ENCODE assay signal across 1 cellular context in the genomic region with DNA sequence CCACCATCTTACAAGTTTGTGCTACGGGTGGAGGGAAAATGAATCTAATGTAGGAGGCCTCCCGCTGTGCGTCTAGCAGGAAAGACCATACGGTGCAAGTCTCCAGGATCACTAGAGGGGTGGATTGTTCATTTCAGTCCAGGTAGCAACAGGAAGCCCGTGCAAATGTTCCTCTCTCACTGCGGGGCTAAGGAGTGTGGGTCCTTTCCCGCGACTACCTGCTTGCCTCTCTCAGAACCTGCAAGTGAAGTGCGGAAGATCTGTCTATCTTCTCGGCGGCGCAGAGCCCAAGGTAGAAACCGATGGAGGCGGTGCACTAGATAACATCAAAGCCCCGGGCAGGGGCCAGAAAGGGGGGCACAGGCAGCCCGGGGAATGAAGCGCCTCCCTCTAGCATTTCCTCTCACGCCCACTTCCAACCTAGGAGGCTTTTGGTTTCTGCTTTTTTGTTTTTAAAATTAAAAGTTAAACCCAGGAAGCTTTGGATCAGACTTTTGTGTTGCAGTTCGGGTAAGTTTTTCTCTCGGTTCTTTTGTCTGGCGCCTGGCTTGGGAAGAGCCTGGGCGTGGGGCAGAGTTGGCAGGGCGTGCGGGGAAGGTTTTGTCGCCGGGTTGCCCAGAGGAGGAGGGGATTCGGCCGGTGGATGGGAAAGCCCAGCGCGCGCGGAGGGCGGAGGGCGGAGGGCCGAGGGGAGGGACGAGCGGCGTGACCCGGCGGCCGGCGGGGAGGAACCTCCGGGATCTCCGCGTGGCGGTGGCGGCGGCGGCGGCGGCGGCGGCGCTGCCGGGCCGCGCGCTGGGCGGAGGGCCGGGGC.
TF ChIP-seq lines count a peak whose summit lies in the region.

No MANE protein-coding gene starts in this region.

TF ChIP-seq in HepG2, 621 proteins besides CTCF, POLR2A, EP300 and RAD21 (continued from another document and continues in another):
- TF ChIP-seq, protein P1, sequence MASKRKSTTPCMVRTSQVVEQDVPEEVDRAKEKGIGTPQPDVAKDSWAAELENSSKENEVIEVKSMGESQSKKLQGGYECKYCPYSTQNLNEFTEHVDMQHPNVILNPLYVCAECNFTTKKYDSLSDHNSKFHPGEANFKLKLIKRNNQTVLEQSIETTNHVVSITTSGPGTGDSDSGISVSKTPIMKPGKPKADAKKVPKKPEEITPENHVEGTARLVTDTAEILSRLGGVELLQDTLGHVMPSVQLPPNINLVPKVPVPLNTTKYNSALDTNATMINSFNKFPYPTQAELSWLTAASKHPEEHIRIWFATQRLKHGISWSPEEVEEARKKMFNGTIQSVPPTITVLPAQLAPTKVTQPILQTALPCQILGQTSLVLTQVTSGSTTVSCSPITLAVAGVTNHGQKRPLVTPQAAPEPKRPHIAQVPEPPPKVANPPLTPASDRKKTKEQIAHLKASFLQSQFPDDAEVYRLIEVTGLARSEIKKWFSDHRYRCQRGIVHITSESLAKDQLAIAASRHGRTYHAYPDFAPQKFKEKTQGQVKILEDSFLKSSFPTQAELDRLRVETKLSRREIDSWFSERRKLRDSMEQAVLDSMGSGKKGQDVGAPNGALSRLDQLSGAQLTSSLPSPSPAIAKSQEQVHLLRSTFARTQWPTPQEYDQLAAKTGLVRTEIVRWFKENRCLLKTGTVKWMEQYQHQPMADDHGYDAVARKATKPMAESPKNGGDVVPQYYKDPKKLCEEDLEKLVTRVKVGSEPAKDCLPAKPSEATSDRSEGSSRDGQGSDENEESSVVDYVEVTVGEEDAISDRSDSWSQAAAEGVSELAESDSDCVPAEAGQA (IDR thresholded peaks at IDR 0.05; ENCODE audit: low read depth): no peak
- TF ChIP-seq, protein P1 (CRISPR knock-in tag; IDR thresholded peaks at IDR 0.05; ENCODE audit: borderline replicate concordance): no peak
- no peak for TF ChIP-seq EZH2 (conservative IDR thresholded peaks at IDR 0.05; ENCODE audit: low read depth, low read length)
- TF ChIP-seq JUND (CRISPR knock-in tag; IDR thresholded peaks at IDR 0.05): no peak
- no peak for TF ChIP-seq ATM (IDR thresholded peaks at IDR 0.05; ENCODE audit: borderline replicate concordance)
- TF ChIP-seq FOSL2 (CRISPR knock-in tag; IDR thresholded peaks at IDR 0.05): peak; percentile 22
- no peak for TF ChIP-seq MIER3 (CRISPR knock-in tag; IDR thresholded peaks at IDR 0.05; ENCODE audit: borderline replicate concordance)
- TF ChIP-seq ZNF24 (IDR thresholded peaks at IDR 0.05): no peak
- TF ChIP-seq, protein P2, sequence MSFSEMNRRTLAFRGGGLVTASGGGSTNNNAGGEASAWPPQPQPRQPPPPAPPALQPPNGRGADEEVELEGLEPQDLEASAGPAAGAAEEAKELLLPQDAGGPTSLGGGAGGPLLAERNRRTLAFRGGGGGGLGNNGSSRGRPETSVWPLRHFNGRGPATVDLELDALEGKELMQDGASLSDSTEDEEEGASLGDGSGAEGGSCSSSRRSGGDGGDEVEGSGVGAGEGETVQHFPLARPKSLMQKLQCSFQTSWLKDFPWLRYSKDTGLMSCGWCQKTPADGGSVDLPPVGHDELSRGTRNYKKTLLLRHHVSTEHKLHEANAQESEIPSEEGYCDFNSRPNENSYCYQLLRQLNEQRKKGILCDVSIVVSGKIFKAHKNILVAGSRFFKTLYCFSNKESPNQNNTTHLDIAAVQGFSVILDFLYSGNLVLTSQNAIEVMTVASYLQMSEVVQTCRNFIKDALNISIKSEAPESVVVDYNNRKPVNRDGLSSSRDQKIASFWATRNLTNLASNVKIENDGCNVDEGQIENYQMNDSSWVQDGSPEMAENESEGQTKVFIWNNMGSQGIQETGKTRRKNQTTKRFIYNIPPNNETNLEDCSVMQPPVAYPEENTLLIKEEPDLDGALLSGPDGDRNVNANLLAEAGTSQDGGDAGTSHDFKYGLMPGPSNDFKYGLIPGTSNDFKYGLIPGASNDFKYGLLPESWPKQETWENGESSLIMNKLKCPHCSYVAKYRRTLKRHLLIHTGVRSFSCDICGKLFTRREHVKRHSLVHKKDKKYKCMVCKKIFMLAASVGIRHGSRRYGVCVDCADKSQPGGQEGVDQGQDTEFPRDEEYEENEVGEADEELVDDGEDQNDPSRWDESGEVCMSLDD (CRISPR knock-in tag; IDR thresholded peaks at IDR 0.05; ENCODE audit: borderline replicate concordance): no peak
- TF ChIP-seq, protein P3, sequence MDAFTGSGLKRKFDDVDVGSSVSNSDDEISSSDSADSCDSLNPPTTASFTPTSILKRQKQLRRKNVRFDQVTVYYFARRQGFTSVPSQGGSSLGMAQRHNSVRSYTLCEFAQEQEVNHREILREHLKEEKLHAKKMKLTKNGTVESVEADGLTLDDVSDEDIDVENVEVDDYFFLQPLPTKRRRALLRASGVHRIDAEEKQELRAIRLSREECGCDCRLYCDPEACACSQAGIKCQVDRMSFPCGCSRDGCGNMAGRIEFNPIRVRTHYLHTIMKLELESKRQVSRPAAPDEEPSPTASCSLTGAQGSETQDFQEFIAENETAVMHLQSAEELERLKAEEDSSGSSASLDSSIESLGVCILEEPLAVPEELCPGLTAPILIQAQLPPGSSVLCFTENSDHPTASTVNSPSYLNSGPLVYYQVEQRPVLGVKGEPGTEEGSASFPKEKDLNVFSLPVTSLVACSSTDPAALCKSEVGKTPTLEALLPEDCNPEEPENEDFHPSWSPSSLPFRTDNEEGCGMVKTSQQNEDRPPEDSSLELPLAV (CRISPR knock-in tag; conservative IDR thresholded peaks at IDR 0.05; ENCODE audit: low read depth): no peak
- no peak for TF ChIP-seq JARID2 (CRISPR knock-in tag; IDR thresholded peaks at IDR 0.05; ENCODE audit: insufficient replicate concordance)
- TF ChIP-seq HMG20A (CRISPR knock-in tag; IDR thresholded peaks at IDR 0.05; ENCODE audit: borderline replicate concordance): peak; percentile 17; the same call in 1 of the 2 replicates
- no peak for TF ChIP-seq SOX6 (IDR thresholded peaks at IDR 0.05)
- TF ChIP-seq SOX6 (CRISPR knock-in tag; IDR thresholded peaks at IDR 0.05): peak; percentile 73
- no peak for TF ChIP-seq SMC3 (IDR thresholded peaks at IDR 0.05; ENCODE audit: low read length)
- no peak for TF ChIP-seq YEATS4 (CRISPR knock-in tag; IDR thresholded peaks at IDR 0.05; ENCODE audit: borderline replicate concordance)
- TF ChIP-seq, protein P4, sequence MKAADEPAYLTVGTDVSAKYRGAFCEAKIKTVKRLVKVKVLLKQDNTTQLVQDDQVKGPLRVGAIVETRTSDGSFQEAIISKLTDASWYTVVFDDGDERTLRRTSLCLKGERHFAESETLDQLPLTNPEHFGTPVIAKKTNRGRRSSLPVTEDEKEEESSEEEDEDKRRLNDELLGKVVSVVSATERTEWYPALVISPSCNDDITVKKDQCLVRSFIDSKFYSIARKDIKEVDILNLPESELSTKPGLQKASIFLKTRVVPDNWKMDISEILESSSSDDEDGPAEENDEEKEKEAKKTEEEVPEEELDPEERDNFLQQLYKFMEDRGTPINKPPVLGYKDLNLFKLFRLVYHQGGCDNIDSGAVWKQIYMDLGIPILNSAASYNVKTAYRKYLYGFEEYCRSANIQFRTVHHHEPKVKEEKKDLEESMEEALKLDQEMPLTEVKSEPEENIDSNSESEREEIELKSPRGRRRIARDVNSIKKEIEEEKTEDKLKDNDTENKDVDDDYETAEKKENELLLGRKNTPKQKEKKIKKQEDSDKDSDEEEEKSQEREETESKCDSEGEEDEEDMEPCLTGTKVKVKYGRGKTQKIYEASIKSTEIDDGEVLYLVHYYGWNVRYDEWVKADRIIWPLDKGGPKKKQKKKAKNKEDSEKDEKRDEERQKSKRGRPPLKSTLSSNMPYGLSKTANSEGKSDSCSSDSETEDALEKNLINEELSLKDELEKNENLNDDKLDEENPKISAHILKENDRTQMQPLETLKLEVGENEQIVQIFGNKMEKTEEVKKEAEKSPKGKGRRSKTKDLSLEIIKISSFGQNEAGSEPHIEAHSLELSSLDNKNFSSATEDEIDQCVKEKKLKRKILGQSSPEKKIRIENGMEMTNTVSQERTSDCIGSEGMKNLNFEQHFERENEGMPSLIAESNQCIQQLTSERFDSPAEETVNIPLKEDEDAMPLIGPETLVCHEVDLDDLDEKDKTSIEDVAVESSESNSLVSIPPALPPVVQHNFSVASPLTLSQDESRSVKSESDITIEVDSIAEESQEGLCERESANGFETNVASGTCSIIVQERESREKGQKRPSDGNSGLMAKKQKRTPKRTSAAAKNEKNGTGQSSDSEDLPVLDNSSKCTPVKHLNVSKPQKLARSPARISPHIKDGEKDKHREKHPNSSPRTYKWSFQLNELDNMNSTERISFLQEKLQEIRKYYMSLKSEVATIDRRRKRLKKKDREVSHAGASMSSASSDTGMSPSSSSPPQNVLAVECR (CRISPR knock-in tag; IDR thresholded peaks at IDR 0.05; ENCODE audit: borderline replicate concordance): peak; percentile 92
- no peak for TF ChIP-seq HNRNPUL1 (IDR thresholded peaks at IDR 0.05; ENCODE audit: low read depth, low read length)
- TF ChIP-seq, protein P5, sequence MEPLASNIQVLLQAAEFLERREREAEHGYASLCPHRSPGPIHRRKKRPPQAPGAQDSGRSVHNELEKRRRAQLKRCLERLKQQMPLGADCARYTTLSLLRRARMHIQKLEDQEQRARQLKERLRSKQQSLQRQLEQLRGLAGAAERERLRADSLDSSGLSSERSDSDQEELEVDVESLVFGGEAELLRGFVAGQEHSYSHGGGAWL (CRISPR knock-in tag; IDR thresholded peaks at IDR 0.05): peak; percentile 53
- TF ChIP-seq ZSCAN20 (CRISPR knock-in tag; IDR thresholded peaks at IDR 0.05; ENCODE audit: borderline replicate concordance): no peak
- no peak for TF ChIP-seq ZKSCAN8 (CRISPR knock-in tag; IDR thresholded peaks at IDR 0.05; ENCODE audit: borderline replicate concordance)
- peak; percentile 85; the same call in 1 of the 2 replicates for TF ChIP-seq ZNF776 (CRISPR knock-in tag; IDR thresholded peaks at IDR 0.05)
- TF ChIP-seq, protein P6, sequence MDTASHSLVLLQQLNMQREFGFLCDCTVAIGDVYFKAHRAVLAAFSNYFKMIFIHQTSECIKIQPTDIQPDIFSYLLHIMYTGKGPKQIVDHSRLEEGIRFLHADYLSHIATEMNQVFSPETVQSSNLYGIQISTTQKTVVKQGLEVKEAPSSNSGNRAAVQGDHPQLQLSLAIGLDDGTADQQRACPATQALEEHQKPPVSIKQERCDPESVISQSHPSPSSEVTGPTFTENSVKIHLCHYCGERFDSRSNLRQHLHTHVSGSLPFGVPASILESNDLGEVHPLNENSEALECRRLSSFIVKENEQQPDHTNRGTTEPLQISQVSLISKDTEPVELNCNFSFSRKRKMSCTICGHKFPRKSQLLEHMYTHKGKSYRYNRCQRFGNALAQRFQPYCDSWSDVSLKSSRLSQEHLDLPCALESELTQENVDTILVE (CRISPR knock-in tag; IDR thresholded peaks at IDR 0.05): peak; percentile 65; the same call in 1 of the 2 replicates
- no peak for TF ChIP-seq MBD4 (IDR thresholded peaks at IDR 0.05; ENCODE audit: borderline replicate concordance, low read length)
- peak; percentile 94; the same call in 1 of the 2 replicates for TF ChIP-seq KDM5B (CRISPR knock-in tag; IDR thresholded peaks at IDR 0.05; ENCODE audit: borderline replicate concordance)
- no peak for TF ChIP-seq RBAK (CRISPR knock-in tag; IDR thresholded peaks at IDR 0.05)
- TF ChIP-seq PHF21A (CRISPR knock-in tag; IDR thresholded peaks at IDR 0.05): peak; percentile 55
- TF ChIP-seq, protein P7, sequence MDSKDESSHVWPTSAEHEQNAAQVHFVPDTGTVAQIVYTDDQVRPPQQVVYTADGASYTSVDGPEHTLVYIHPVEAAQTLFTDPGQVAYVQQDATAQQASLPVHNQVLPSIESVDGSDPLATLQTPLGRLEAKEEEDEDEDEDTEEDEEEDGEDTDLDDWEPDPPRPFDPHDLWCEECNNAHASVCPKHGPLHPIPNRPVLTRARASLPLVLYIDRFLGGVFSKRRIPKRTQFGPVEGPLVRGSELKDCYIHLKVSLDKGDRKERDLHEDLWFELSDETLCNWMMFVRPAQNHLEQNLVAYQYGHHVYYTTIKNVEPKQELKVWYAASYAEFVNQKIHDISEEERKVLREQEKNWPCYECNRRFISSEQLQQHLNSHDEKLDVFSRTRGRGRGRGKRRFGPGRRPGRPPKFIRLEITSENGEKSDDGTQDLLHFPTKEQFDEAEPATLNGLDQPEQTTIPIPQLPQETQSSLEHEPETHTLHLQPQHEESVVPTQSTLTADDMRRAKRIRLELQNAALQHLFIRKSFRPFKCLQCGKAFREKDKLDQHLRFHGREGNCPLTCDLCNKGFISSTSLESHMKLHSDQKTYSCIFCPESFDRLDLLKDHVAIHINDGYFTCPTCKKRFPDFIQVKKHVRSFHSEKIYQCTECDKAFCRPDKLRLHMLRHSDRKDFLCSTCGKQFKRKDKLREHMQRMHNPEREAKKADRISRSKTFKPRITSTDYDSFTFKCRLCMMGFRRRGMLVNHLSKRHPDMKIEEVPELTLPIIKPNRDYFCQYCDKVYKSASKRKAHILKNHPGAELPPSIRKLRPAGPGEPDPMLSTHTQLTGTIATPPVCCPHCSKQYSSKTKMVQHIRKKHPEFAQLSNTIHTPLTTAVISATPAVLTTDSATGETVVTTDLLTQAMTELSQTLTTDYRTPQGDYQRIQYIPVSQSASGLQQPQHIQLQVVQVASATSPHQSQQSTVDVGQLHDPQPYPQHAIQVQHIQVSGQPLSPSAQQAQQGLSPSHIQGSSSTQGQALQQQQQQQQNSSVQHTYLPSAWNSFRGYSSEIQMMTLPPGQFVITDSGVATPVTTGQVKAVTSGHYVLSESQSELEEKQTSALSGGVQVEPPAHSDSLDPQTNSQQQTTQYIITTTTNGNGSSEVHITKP (CRISPR knock-in tag; IDR thresholded peaks at IDR 0.05; ENCODE audit: low read depth): peak; percentile 51
- TF ChIP-seq PHF8 (CRISPR knock-in tag; IDR thresholded peaks at IDR 0.05): peak; percentile 72
- TF ChIP-seq ZNF468 (CRISPR knock-in tag; IDR thresholded peaks at IDR 0.05): no peak
- peak; percentile 20; the same call in 1 of the 2 replicates for TF ChIP-seq ZFP37 (CRISPR knock-in tag; IDR thresholded peaks at IDR 0.05; ENCODE audit: borderline replicate concordance)
